ENCODE assay signal across 8 cellular contexts in genomic region chr9:14993061-14993800, GRCh38.
DNase-seq lines count a peak whose midpoint lies in the region; ATAC-seq and TF ChIP-seq lines count a peak whose summit lies in the region.

No MANE protein-coding gene starts in this region.

- peaks cover 6% of the 10 kb centered on the region for H3K27me3 Mint-ChIP-seq in GM23338 (ENCODE audit: insufficient read depth, low read depth, poor library complexity)

- H3K4me3 Mint-ChIP-seq in GM23338: peak overlapping the region; percentile 71

- H3K36me3 ChIP-seq in GM23338 (ENCODE audit: insufficient read depth) (no peaks in the 10 kb centered on the region), esophagus muscularis mucosa (no peaks in the 10 kb centered on the region), mucosa of descending colon (ENCODE audit: low read depth) (no peaks in the 10 kb centered on the region)

- H3K4me1 ChIP-seq in GM23338 (ENCODE audit: insufficient read depth) (peaks cover 10% of the 10 kb centered on the region), esophagus muscularis mucosa (peaks cover 11 to 20% (median 19%) of the 10 kb centered on the region in 4 donors), mucosa of descending colon (ENCODE audit: low read depth) (no peaks in the 10 kb centered on the region)

- no peaks in the 10 kb centered on the region for H3K9me3 ChIP-seq in esophagus muscularis mucosa
- no peaks in the 10 kb centered on the region for H3K9me3 ChIP-seq in mucosa of descending colon

- peak; percentile 98 for ATAC-seq in GM23338
- peak; percentile 94 for ATAC-seq in mucosa of descending colon
- no peak for ATAC-seq in GM21528 (IDR thresholded peaks at IDR 0.05; ENCODE audit: low FRiP score, unreplicated experiment)

- TF ChIP-seq EP300 in esophagus muscularis mucosa (IDR thresholded peaks at IDR 0.05): peak; percentile 24

- TF ChIP-seq CTCF in GM23338 (conservative IDR thresholded peaks at IDR 0.05; ENCODE audit: low read depth in 2 of 2) (no peak), esophagus muscularis mucosa (IDR thresholded peaks at IDR 0.05) (no peak), mucosa of descending colon (IDR thresholded peaks at IDR 0.05) (no peak)

- no peaks in the 10 kb centered on the region for H4K20me1 ChIP-seq in GM23338 (replicated peaks; ENCODE audit: insufficient read depth)

- H3K4me2 ChIP-seq in GM23338: peak overlapping the region; percentile 91

- H3F3A ChIP-seq in GM23338 (replicated peaks; ENCODE audit: low read depth): no peaks in the 10 kb centered on the region

- H3K79me2 ChIP-seq in GM23338 (replicated peaks; ENCODE audit: insufficient read depth): no peaks in the 10 kb centered on the region

- DNase-seq in GM23338 (ENCODE audit: low spot score): peak; percentile 99
- peak; percentile 88 for DNase-seq in NCI-H526 treated with DMSO at 0.1 percent for 48 hours (lab: John Stamatoyannopoulos, UW)
- DNase-seq in activated T-cell treated with anti-CD3 and anti-CD28 coated beads, Interleukin-2, amount 50 U/mL, for 1 hour: peak; percentile 53
- DNase-seq in esophagus muscularis mucosa (ENCODE audit: extremely low spot score): no peak
- peak; percentile 83 to 84 (median 84) for DNase-seq in mucosa of descending colon
- DNase-seq in stimulated activated CD8-positive, alpha-beta memory T cell treated with anti-CD3 and anti-CD28 coated beads, Interleukin-15, amount 100 ng/mL, for 48 hours (ENCODE audit: low read depth in 2 of 2): peak; percentile 3 to 15
- DNase-seq in NCI-H187 treated with DMSO at 0.1 percent for 48 hours (lab: John Stamatoyannopoulos, UW): no peak

- no peaks in the 10 kb centered on the region for H3K27me3 ChIP-seq in GM23338 (ENCODE audit: insufficient read depth)
- no peaks in the 10 kb centered on the region for H3K27me3 ChIP-seq in esophagus muscularis mucosa

- intact Hi-C loops in esophagus muscularis mucosa (cut with DNase I) (no loop called here), mucosa of descending colon (cut with DNase I, micrococcal nuclease) (no loop called here)

- H3K9me2 ChIP-seq in GM23338 (ENCODE audit: insufficient read depth): no peaks in the 10 kb centered on the region

- WGBS in esophagus muscularis mucosa: 13% methylated on average over 12 of the region's 49 CpGs

- H3K4me3 ChIP-seq in GM23338 (peak overlapping the region; percentile 77), esophagus muscularis mucosa (peak overlapping the region; percentile 65 to 68 (median 66)), mucosa of descending colon (peak overlapping the region; percentile 7)

- peak overlapping the region; percentile 71; the same call in 1 of the 2 replicates for H3K27ac Mint-ChIP-seq in GM23338

- no peaks in the 10 kb centered on the region for H3K36me3 Mint-ChIP-seq in GM23338 (ENCODE audit: low read depth)

- no peak for TF ChIP-seq POLR2A in esophagus muscularis mucosa (IDR thresholded peaks at IDR 0.05; ENCODE audit: low read depth)

- H3K27ac ChIP-seq in GM23338 (ENCODE audit: low read depth) (peak overlapping the region; percentile 57), esophagus muscularis mucosa (replicated peaks in 1 of 4) (peak overlapping the region in 1 of 4 donors; percentile 52)

- peaks cover 18% of the 10 kb centered on the region for H3K4me1 Mint-ChIP-seq in GM23338

- H2AFZ ChIP-seq in GM23338: peak overlapping the region; percentile 97

- no peaks in the 10 kb centered on the region for H3K9me3 Mint-ChIP-seq in GM23338

TF ChIP-seq in GM23338, 12 proteins besides CTCF, POLR2A, EP300 and RAD21:
- TF ChIP-seq, protein P1, sequence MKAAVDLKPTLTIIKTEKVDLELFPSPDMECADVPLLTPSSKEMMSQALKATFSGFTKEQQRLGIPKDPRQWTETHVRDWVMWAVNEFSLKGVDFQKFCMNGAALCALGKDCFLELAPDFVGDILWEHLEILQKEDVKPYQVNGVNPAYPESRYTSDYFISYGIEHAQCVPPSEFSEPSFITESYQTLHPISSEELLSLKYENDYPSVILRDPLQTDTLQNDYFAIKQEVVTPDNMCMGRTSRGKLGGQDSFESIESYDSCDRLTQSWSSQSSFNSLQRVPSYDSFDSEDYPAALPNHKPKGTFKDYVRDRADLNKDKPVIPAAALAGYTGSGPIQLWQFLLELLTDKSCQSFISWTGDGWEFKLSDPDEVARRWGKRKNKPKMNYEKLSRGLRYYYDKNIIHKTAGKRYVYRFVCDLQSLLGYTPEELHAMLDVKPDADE (IDR thresholded peaks at IDR 0.05): peak; percentile 67
- TF ChIP-seq NANOG (IDR thresholded peaks at IDR 0.05; ENCODE audit: borderline replicate concordance) (no peak), POLR2AphosphoS5 (IDR thresholded peaks at IDR 0.05; ENCODE audit: low read depth) (peak; percentile 82)

Comparison
In these comparisons a context has a peak if more than half of its experiments do, and no peak if none do; other contexts are left out.
1. DNase-seq: peak in GM23338 (single experiment), NCI-H526 treated with DMSO at 0.1 percent for 48 hours (single experiment), activated T-cell treated with anti-CD3 and anti-CD28 coated beads, Interleukin-2, amount 50 U/mL, for 1 hour (single experiment), mucosa of descending colon (3 of 3) and stimulated activated CD8-positive, alpha-beta memory T cell treated with anti-CD3 and anti-CD28 coated beads, Interleukin-15, amount 100 ng/mL, for 48 hours (2 of 2); none in esophagus muscularis mucosa (single experiment) and NCI-H187 treated with DMSO at 0.1 percent for 48 hours (single experiment).
2. H3K4me3 ChIP-seq: peak in every context shown above with its lines; median percentile 77 in GM23338; 66 in esophagus muscularis mucosa; 7 in mucosa of descending colon.